ENCODE assay signal across 40 cellular contexts in the genomic region with DNA sequence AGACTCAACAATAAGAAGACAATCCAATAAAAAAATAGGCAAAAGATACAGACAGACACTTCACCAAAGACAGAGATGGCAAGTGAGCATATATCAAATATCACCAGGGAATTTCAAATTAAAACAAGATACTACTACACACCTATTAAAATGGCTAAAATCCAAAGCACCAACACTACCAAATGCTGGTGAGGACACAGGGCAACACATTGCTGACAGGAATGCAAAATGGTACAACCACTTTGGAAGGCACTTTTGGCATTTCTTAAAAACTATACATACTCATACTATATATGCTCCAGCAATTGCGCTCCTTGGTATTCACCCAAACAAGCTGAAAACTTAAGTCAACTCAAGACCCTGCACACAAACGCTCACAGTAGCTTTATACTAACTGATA.
"Had no signal": no experiment of that assay in that cellular context is flagged by ENCODE, and none has a peak within 500 bp of the region (broad histone marks: within the 10 kb centered on the region; RNA-seq: fewer than 3 reads in every experiment).

No MANE protein-coding gene starts in this region.

- H3K4me3 Mint-ChIP-seq: activated naive CD4-positive, alpha-beta T cell treated with anti-CD3 and anti-CD28 coated beads for 36 hours; activated naive CD4-positive, alpha-beta T cell treated with anti-CD3 and anti-CD28 coated beads, Interleukin-2, amount 10 ng/mL, durations not matched to agents 7 days and 5 days; activated naive CD4-positive, alpha-beta T cell treated with anti-CD3 and anti-CD28 coated beads, Interleukin-2, amount 50 U/mL, for 24 hours; activated naive CD8-positive, alpha-beta T cell; activated naive CD8-positive, alpha-beta T cell treated with anti-CD3 and anti-CD28 coated beads for 36 hours; activated naive CD8-positive, alpha-beta T cell treated with anti-CD3 and anti-CD28 coated beads, Interleukin-2, amount 10 ng/mL, durations not matched to agents 7 days and 5 days; activated naive CD8-positive, alpha-beta T cell treated with anti-CD3 and anti-CD28 coated beads, Interleukin-2, amount 50 U/mL, for 24 hours; activated T-cell treated with anti-CD3 and anti-CD28 coated beads, Interleukin-2, amount 50 U/mL, for 24 hours; activated T-cell treated with anti-CD3 and anti-CD28 coated beads, Interleukin-2, amount 50 U/mL, for 4 hours; activated T-cell treated with anti-CD3 and anti-CD28 coated beads, Interleukin-2, amount 50 U/mL, for 72 hours; activated T-helper 1 cell treated with anti-CD3 and anti-CD28 coated beads, Interleukin-12 subunit alpha, Interleukin-12 subunit beta, Interleukin-2, Interleukin-4 antibody, amounts not matched to agents 30 ng/mL and 10 ng/mL and 1 ng/mL, durations not matched to agents 14 hours and 24 hours and 36 hours; activated T-helper 17 cell treated with anti-CD3 and anti-CD28 coated beads, Interleukin-2, amount 50 U/mL, for 72 hours; brain; central memory CD8-positive, alpha-beta T cell had no signal

- H3K4me1 ChIP-seq: ascending aorta, body of pancreas, breast epithelium had no signal

- ATAC-seq: activated naive CD4-positive, alpha-beta T cell treated with anti-CD3 and anti-CD28 coated beads, Interleukin-2, amount 50 U/mL, for 72 hours; activated naive CD8-positive, alpha-beta T cell treated with anti-CD3 and anti-CD28 coated beads, Interleukin-2, amount 50 U/mL, for 24 hours; activated T-cell treated with anti-CD3 and anti-CD28 coated beads, Interleukin-2, amount 50 U/mL, for 4 hours; activated T-cell treated with anti-CD3 and anti-CD28 coated beads, Interleukin-2, amount 50 U/mL, for 72 hours; activated T-helper 17 cell treated with anti-CD3 and anti-CD28 coated beads, Interleukin-2, amount 50 U/mL, for 72 hours; body of pancreas had no signal

- DNase-seq: activated effector memory CD4-positive, alpha-beta T cell treated with anti-CD3 and anti-CD28 coated beads, Interleukin-2, amount 50 U/mL, for 16 hours; activated effector memory CD4-positive, alpha-beta T cell treated with Interleukin-2 at 50 U/mL for 16 hours; activated gamma-delta T cell; activated gamma-delta T cell treated with Interleukin-2 at 50 U/mL for 16 hours; activated naive CD4-positive, alpha-beta T cell; activated naive CD4-positive, alpha-beta T cell treated with anti-CD3 and anti-CD28 coated beads for 36 hours; activated naive CD4-positive, alpha-beta T cell treated with anti-CD3 and anti-CD28 coated beads, Interleukin-2, amount 10 ng/mL, durations not matched to agents 7 days and 5 days; activated naive CD4-positive, alpha-beta T cell treated with anti-CD3 and anti-CD28 coated beads, Interleukin-2, amount 50 U/mL, for 16 hours; activated naive CD4-positive, alpha-beta T cell treated with Interleukin-2 at 50 U/mL for 16 hours; activated naive CD8-positive, alpha-beta T cell treated with anti-CD3 and anti-CD28 coated beads for 36 hours; activated naive CD8-positive, alpha-beta T cell treated with anti-CD3 and anti-CD28 coated beads, Interleukin-2, amount 10 ng/mL, durations not matched to agents 7 days and 5 days; activated naive CD8-positive, alpha-beta T cell treated with anti-CD3 and anti-CD28 coated beads, Interleukin-2, amount 50 U/mL, for 24 hours; activated T-cell treated with anti-CD3 and anti-CD28 coated beads, Interleukin-2, amount 50 U/mL, for 1 hour; activated T-cell treated with anti-CD3 and anti-CD28 coated beads, Interleukin-2, amount 50 U/mL, for 24 hours; activated T-cell treated with anti-CD3 and anti-CD28 coated beads, Interleukin-2, amount 50 U/mL, for 4 hours; activated T-cell treated with anti-CD3 and anti-CD28 coated beads, Interleukin-2, amount 50 U/mL, for 48 hours; activated T-cell treated with anti-CD3 and anti-CD28 coated beads, Interleukin-2, amount 50 U/mL, for 72 hours; adrenal gland; amniotic stem cell; amygdala; anterior cingulate cortex; aorta; body of pancreas; brain microvascular endothelial cell; caudate nucleus; central memory CD4-positive, alpha-beta T cell; cerebellar nuclear complex had no signal

- H3K27ac Mint-ChIP-seq: activated naive CD4-positive, alpha-beta T cell treated with anti-CD3 and anti-CD28 coated beads for 36 hours; activated naive CD4-positive, alpha-beta T cell treated with anti-CD3 and anti-CD28 coated beads, Interleukin-2, amount 10 ng/mL, durations not matched to agents 7 days and 5 days; activated naive CD4-positive, alpha-beta T cell treated with anti-CD3 and anti-CD28 coated beads, Interleukin-2, amount 50 U/mL, for 24 hours; activated naive CD4-positive, alpha-beta T cell treated with anti-CD3 and anti-CD28 coated beads, Interleukin-2, amount 50 U/mL, for 72 hours; activated naive CD8-positive, alpha-beta T cell; activated naive CD8-positive, alpha-beta T cell treated with anti-CD3 and anti-CD28 coated beads, Interleukin-2, amount 10 ng/mL, durations not matched to agents 7 days and 5 days; activated naive CD8-positive, alpha-beta T cell treated with anti-CD3 and anti-CD28 coated beads, Interleukin-2, amount 50 U/mL, for 24 hours; activated T-cell treated with anti-CD3 and anti-CD28 coated beads, Interleukin-2, amount 50 U/mL, for 24 hours; activated T-cell treated with anti-CD3 and anti-CD28 coated beads, Interleukin-2, amount 50 U/mL, for 72 hours; activated T-helper 1 cell treated with anti-CD3 and anti-CD28 coated beads, Interleukin-12 subunit alpha, Interleukin-12 subunit beta, Interleukin-2, Interleukin-4 antibody, amounts not matched to agents 30 ng/mL and 10 ng/mL and 1 ng/mL, durations not matched to agents 14 hours and 24 hours and 36 hours; activated T-helper 17 cell treated with anti-CD3 and anti-CD28 coated beads, Interleukin-2, amount 50 U/mL, for 72 hours; activated T-helper 2 cell treated with anti-CD3 and anti-CD28 coated beads, Interferon-gamma antibody, Interleukin-2, Interleukin-4, amounts not matched to agents 10 μg/mL and 5 μg/mL and 100 μg/mL, durations not matched to agents 14 hours and 24 hours and 36 hours; brain had no signal

- H3K36me3 ChIP-seq: breast epithelium had no signal

- H3K4me3 ChIP-seq: adrenal gland, ascending aorta, body of pancreas, breast epithelium, cardiac muscle cell had no signal

- H3K27ac ChIP-seq: adrenal gland, ascending aorta, body of pancreas, brain microvascular endothelial cell, breast epithelium, cardiac muscle cell had no signal

- H3K9me3 Mint-ChIP-seq: activated naive CD4-positive, alpha-beta T cell treated with anti-CD3 and anti-CD28 coated beads for 36 hours; activated naive CD4-positive, alpha-beta T cell treated with anti-CD3 and anti-CD28 coated beads, Interleukin-2, amount 10 ng/mL, durations not matched to agents 7 days and 5 days; activated naive CD4-positive, alpha-beta T cell treated with anti-CD3 and anti-CD28 coated beads, Interleukin-2, amount 50 U/mL, for 24 hours; activated naive CD4-positive, alpha-beta T cell treated with anti-CD3 and anti-CD28 coated beads, Interleukin-2, amount 50 U/mL, for 72 hours; activated naive CD8-positive, alpha-beta T cell treated with anti-CD3 and anti-CD28 coated beads for 36 hours; activated naive CD8-positive, alpha-beta T cell treated with anti-CD3 and anti-CD28 coated beads, Interleukin-2, amount 10 ng/mL, durations not matched to agents 7 days and 5 days; activated naive CD8-positive, alpha-beta T cell treated with anti-CD3 and anti-CD28 coated beads, Interleukin-2, amount 50 U/mL, for 24 hours; activated T-cell treated with anti-CD3 and anti-CD28 coated beads, Interleukin-2, amount 50 U/mL, for 24 hours; activated T-cell treated with anti-CD3 and anti-CD28 coated beads, Interleukin-2, amount 50 U/mL, for 4 hours; activated T-cell treated with anti-CD3 and anti-CD28 coated beads, Interleukin-2, amount 50 U/mL, for 72 hours; activated T-helper 1 cell treated with anti-CD3 and anti-CD28 coated beads, Interleukin-12 subunit alpha, Interleukin-12 subunit beta, Interleukin-2, Interleukin-4 antibody, amounts not matched to agents 30 ng/mL and 10 ng/mL and 1 ng/mL, durations not matched to agents 14 hours and 24 hours and 36 hours; activated T-helper 17 cell treated with anti-CD3 and anti-CD28 coated beads, Interleukin-2, amount 50 U/mL, for 72 hours; activated T-helper 2 cell treated with anti-CD3 and anti-CD28 coated beads, Interferon-gamma antibody, Interleukin-2, Interleukin-4, amounts not matched to agents 10 μg/mL and 5 μg/mL and 100 μg/mL, durations not matched to agents 14 hours and 24 hours and 36 hours; central memory CD8-positive, alpha-beta T cell had no signal

- H3K9me3 ChIP-seq: adrenal gland, ascending aorta, body of pancreas, breast epithelium had no signal

- H3K27me3 Mint-ChIP-seq: activated naive CD4-positive, alpha-beta T cell treated with anti-CD3 and anti-CD28 coated beads, Interleukin-2, amount 10 ng/mL, durations not matched to agents 7 days and 5 days; activated naive CD4-positive, alpha-beta T cell treated with anti-CD3 and anti-CD28 coated beads, Interleukin-2, amount 50 U/mL, for 24 hours; activated naive CD8-positive, alpha-beta T cell; activated naive CD8-positive, alpha-beta T cell treated with anti-CD3 and anti-CD28 coated beads for 36 hours; activated naive CD8-positive, alpha-beta T cell treated with anti-CD3 and anti-CD28 coated beads, Interleukin-2, amount 10 ng/mL, durations not matched to agents 7 days and 5 days; activated naive CD8-positive, alpha-beta T cell treated with anti-CD3 and anti-CD28 coated beads, Interleukin-2, amount 50 U/mL, for 24 hours; activated T-cell treated with anti-CD3 and anti-CD28 coated beads, Interleukin-2, amount 50 U/mL, for 24 hours; activated T-helper 17 cell treated with anti-CD3 and anti-CD28 coated beads, Interleukin-2, amount 50 U/mL, for 72 hours; brain; central memory CD8-positive, alpha-beta T cell had no signal

- FAIRE-seq: astrocyte, bronchial epithelial cell had no signal

- H3K27me3 ChIP-seq: adrenal gland, ascending aorta, body of pancreas, brain microvascular endothelial cell, breast epithelium, cardiac muscle cell had no signal
